14 cellular contexts compared by ENCODE assay signal in genomic region chr16:31527617-31528287, GRCh38. TPM values are rescaled to one million over a fixed set of nuclear protein-coding genes. Genes with fewer than 3 reads are reported as not detected.
A peak's percentile ranks its signal among the peaks of the same experiment; 100 is the strongest.
DNase-seq lines count a peak whose midpoint lies in the region; ATAC-seq and TF ChIP-seq lines count a peak whose summit lies in the region.
"Had no signal": no experiment of that assay in that cellular context is flagged by ENCODE, and none has a peak within 500 bp of the region (broad histone marks: within the 10 kb centered on the region; RNA-seq: fewer than 3 reads in every experiment).

A gene with protein sequence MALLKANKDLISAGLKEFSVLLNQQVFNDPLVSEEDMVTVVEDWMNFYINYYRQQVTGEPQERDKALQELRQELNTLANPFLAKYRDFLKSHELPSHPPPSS (plus strand): TSS chr16:31527900. CDS start chr16:31528140, 240 bp downstream.

- no peak for DNase-seq in GM23248
- no peak for DNase-seq in SK-N-MC (ENCODE audit: low read depth, low spot score)
- no peak for DNase-seq in hepatocyte (ENCODE audit: low spot score)
- DNase-seq in MM.1S = no peak
- DNase-seq in hepatic stellate cell (ENCODE audit: low spot score) = no peak
- DNase-seq: DMS153; left lung; NCI-H2171 treated with DMSO at 0.1 percent for 48 hours; Peyer's patch; stimulated activated CD4-positive, alpha-beta T cell treated with anti-CD3 and anti-CD28 coated beads, Interleukin-4, amount 100 ng/mL, for 1 hour; T-helper 9 cell had no signal

- H3K27me3 ChIP-seq in GM23248 (replicated peaks; ENCODE audit: insufficient read depth) = peaks cover 25% of the 10 kb centered on the region
- H3K27me3 ChIP-seq in hepatocyte = peaks cover 41% of the 10 kb centered on the region
- H3K27me3 ChIP-seq in skeletal muscle tissue (ENCODE audit: control insufficient read depth in 3 of 3, insufficient read depth in 3 of 3, low read length in 3 of 3) = peaks cover 30 to 45% (median 42%) of the 10 kb centered on the region in 3 donors
- H3K27me3 ChIP-seq in MM.1S (replicated peaks; ENCODE audit: insufficient read depth, low read length) = peaks cover 16% of the 10 kb centered on the region
- H3K27me3 ChIP-seq: Peyer's patch had no signal

- H4K20me1 ChIP-seq in GM23248 (ENCODE audit: insufficient read depth) (no peaks in the 10 kb centered on the region), hepatocyte (ENCODE audit: insufficient read depth, poor library complexity, severe bottlenecking) (no peaks in the 10 kb centered on the region), MM.1S (ENCODE audit: insufficient read depth, low read length) (no peaks in the 10 kb centered on the region)

- H2AFZ ChIP-seq in GM23248 = peak within 1 kb of the TSS; percentile 68
- peak within 1 kb of the TSS; percentile 60 for H2AFZ ChIP-seq in hepatocyte
- no peak within 1 kb of the TSS for H2AFZ ChIP-seq in MM.1S (ENCODE audit: low read length)

- H3K4me2 ChIP-seq in GM23248 (ENCODE audit: unreplicated experiment) (peak within 1 kb of the TSS; percentile 75), hepatocyte (peak within 1 kb of the TSS; percentile 80), MM.1S (ENCODE audit: low read depth, low read length) (no peak within 1 kb of the TSS)

- H3K9me3 ChIP-seq in GM23248 (ENCODE audit: low read depth) (no peaks in the 10 kb centered on the region), SK-N-MC (ENCODE audit: low read depth, low read length) (no peaks in the 10 kb centered on the region), hepatocyte (ENCODE audit: low read depth) (no peaks in the 10 kb centered on the region), skeletal muscle tissue (ENCODE audit: control insufficient read depth in 3 of 3, low read length in 3 of 3) (no peaks in the 10 kb centered on the region), MM.1S (replicated peaks; ENCODE audit: insufficient read depth, low read length) (no peaks in the 10 kb centered on the region)
- H3K9me3 ChIP-seq: left lung, Peyer's patch had no signal

- H3K4me3 ChIP-seq in GM23248 (peak within 1 kb of the TSS; percentile 64; the same call in 1 of the 2 replicates), SK-N-MC (peak within 1 kb of the TSS; percentile 35), hepatocyte (no peak within 1 kb of the TSS), skeletal muscle tissue (ENCODE audit: low read length in 3 of 3) (peak within 1 kb of the TSS in 2 of 3 donors; percentile 17 to 26), MM.1S (ENCODE audit: low read length) (no peak within 1 kb of the TSS)
- H3K4me3 ChIP-seq: GM12878 had no signal

- 31 to 42% methylated on average over 8 of the region's 8 CpGs for WGBS in GM23248 (ENCODE audit: low coverage in 1 of 2, low lambda C conversion rate in 2 of 2, missing lambda C conversion rate in 2 of 2), 2 experiments
- WGBS in hepatocyte (ENCODE audit: low lambda C conversion rate, missing lambda C conversion rate) = 57% methylated on average over 8 of the region's 8 CpGs

- H3K9me2 ChIP-seq in GM23248 (ENCODE audit: insufficient read depth) = no peaks in the 10 kb centered on the region
- no peaks in the 10 kb centered on the region for H3K9me2 ChIP-seq in hepatocyte (replicated peaks; ENCODE audit: insufficient read depth)
- H3K9me2 ChIP-seq in MM.1S (replicated peaks; ENCODE audit: insufficient read depth, low read length) = no peaks in the 10 kb centered on the region

- no peak within 1 kb of the TSS for H3K9ac ChIP-seq in GM23248
- H3K9ac ChIP-seq in SK-N-MC (ENCODE audit: insufficient read length) = no peak within 1 kb of the TSS
- H3K9ac ChIP-seq in skeletal muscle tissue (ENCODE audit: low read depth in 1 of 3, low read length in 3 of 3) = no peak within 1 kb of the TSS
- H3K9ac ChIP-seq in MM.1S (ENCODE audit: low read length) = no peak within 1 kb of the TSS

- H3K4me1 ChIP-seq in GM23248 (ENCODE audit: insufficient read depth) (no peaks in the 10 kb centered on the region), hepatocyte (ENCODE audit: insufficient read depth) (no peaks in the 10 kb centered on the region), skeletal muscle tissue (ENCODE audit: control insufficient read depth in 3 of 3, insufficient read depth in 3 of 3, low read length in 3 of 3) (peaks cover 0 to 14% (median 9%) of the 10 kb centered on the region in 3 donors), MM.1S (ENCODE audit: low read length) (no peaks in the 10 kb centered on the region)
- H3K4me1 ChIP-seq: Peyer's patch had no signal

- H3F3A ChIP-seq in GM23248 (ENCODE audit: insufficient read depth) (no peaks in the 10 kb centered on the region), MM.1S (ENCODE audit: insufficient read depth, low read length) (no peaks in the 10 kb centered on the region)

- no peak for ATAC-seq in HG03135 (IDR thresholded peaks at IDR 0.05; ENCODE audit: unreplicated experiment)
- ATAC-seq: GM12878 had no signal

- in situ Hi-C loops in GM23248 (cut with MboI) = no loop called here

- H3K27ac ChIP-seq in GM23248 (no peak within 1 kb of the TSS), SK-N-MC (no peak within 1 kb of the TSS), hepatocyte (peak within 1 kb of the TSS; percentile 81), skeletal muscle tissue (ENCODE audit: low read depth, low read length) (no peak within 1 kb of the TSS), MM.1S (ENCODE audit: low read length) (no peak within 1 kb of the TSS)
- H3K27ac ChIP-seq: left lung, Peyer's patch had no signal

- H3K79me2 ChIP-seq in GM23248 (ENCODE audit: insufficient read depth) (no peaks in the 10 kb centered on the region), hepatocyte (no peaks in the 10 kb centered on the region), MM.1S (ENCODE audit: low read length) (no peaks in the 10 kb centered on the region)

- TF ChIP-seq CTCF in hepatocyte (IDR thresholded peaks at IDR 0.05; ENCODE audit: poor library complexity) (no peak), MM.1S (IDR thresholded peaks at IDR 0.05; ENCODE audit: low read length) (no peak)

- no peaks in the 10 kb centered on the region for H3K36me3 ChIP-seq in GM23248 (ENCODE audit: low read depth)
- no peaks in the 10 kb centered on the region for H3K36me3 ChIP-seq in SK-N-MC (ENCODE audit: insufficient read depth, low read length)
- H3K36me3 ChIP-seq in hepatocyte (replicated peaks; ENCODE audit: insufficient read depth, low read depth) = no peaks in the 10 kb centered on the region
- no peaks in the 10 kb centered on the region for H3K36me3 ChIP-seq in skeletal muscle tissue (ENCODE audit: control insufficient read depth in 3 of 3, insufficient read depth in 3 of 3, low read length in 3 of 3)
- H3K36me3 ChIP-seq in MM.1S (replicated peaks; ENCODE audit: insufficient read depth, low read length) = no peaks in the 10 kb centered on the region
- H3K36me3 ChIP-seq: left lung, Peyer's patch had no signal

RNA-seq across cellular contexts. Expression of the gene that starts here (rescaled TPM):
- total RNA-seq in GM23248 (2014; rRNA removed; shearing (Covaris generic)) = not detected in 2 replicates
- polyA plus RNA-seq in GM23248 (2016; fragmentation: Nextera tagmentation; extraction: Ambion mirVana) (not detected in 2 replicates), hepatocyte (not detected in 2 replicates)
- total RNA-seq in hepatocyte (not detected in 2 replicates), skeletal muscle tissue (150 TPM)
- total RNA-seq: GM12878, left lung, Peyer's patch had no signal
- polyA plus RNA-seq: GM12878 had no signal

Comparison
In these comparisons a context has a peak if more than half of its experiments do, and no peak if none do; other contexts are left out.
1. RNA of the gene that starts here (total RNA-seq): 150 TPM in skeletal muscle tissue (single experiment); not detected in GM23248 and not detected in hepatocyte; every median in the first group is over 100 times any median in the second.
2. H3K4me3 ChIP-seq: peak in GM23248 (single experiment), SK-N-MC (single experiment) and skeletal muscle tissue (2 of 3); none in hepatocyte (single experiment) and MM.1S (single experiment).